Comparison of ENCODE assay signal across 8 cellular contexts in the genomic region with DNA sequence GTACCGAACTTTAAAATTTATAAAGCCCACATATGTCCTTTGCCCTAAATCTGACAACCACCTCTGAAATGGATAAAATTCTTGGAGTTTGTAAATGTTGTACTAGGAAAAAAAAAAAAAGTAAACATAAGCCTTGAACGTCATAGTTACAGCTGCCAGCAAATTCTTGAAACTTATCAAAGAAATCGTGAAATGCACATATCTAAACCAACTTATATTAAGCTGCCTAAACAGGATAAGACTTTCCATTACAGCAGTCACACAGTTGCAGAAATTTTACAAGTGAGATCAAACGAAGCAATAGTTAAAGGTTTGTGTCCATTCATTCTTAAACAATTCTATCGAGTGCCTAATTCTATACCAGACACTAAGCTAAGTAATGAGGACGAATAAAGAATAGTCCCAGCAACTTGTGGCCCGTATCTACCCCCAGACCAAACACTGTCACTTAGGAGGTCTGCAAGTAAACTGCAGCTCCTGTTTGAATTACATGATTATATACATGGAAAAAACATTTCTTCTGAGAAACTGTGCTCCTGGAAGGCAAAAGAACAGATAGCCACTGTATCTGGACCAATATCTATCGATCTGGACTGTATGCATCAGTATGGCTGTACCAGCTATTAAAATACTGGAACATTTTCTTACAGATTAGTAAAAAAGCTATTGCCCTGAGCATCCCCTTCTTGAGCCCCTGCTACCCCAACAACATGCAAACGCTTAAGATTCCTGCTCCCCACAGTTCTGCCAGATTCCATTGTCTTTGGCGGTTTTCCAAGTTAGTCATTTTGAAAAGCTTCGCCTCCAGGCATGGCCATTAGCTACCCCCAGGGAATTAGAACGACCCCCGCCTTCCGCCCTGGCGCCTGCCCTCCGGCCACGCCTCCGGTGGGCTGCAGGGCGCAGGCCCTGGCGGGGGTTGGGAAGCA. TPM values are rescaled to one million over a fixed set of nuclear protein-coding genes. Genes with fewer than 3 reads are reported as not detected.
A peak's percentile ranks its signal among the peaks of the same experiment; 100 is the strongest.
DNase-seq lines count a peak whose midpoint lies in the region; ATAC-seq and TF ChIP-seq lines count a peak whose summit lies in the region.

No MANE protein-coding gene starts in this region.

- peak overlapping the region; percentile 1 for H3K9ac ChIP-seq in SK-N-MC (ENCODE audit: insufficient read length)
- H3K9ac ChIP-seq in trophoblast cell (ENCODE audit: low read length) = no peak overlapping the region

- no peak overlapping the region for H2BK120ac ChIP-seq in trophoblast cell (ENCODE audit: insufficient read depth, low read length, poor library complexity)

- no CpG with 5 or more reads among the region's 20 CpGs for WGBS in trophoblast cell (ENCODE audit: extremely low coverage, insufficient coverage, insufficient read length)

- peaks cover 10% of the 10 kb centered on the region for H3K36me3 Mint-ChIP-seq in HFFc6 (ENCODE audit: low read depth)

- H4K12ac ChIP-seq in trophoblast cell (ENCODE audit: low read depth, low read length) = no peak overlapping the region

- H4K8ac ChIP-seq in trophoblast cell (ENCODE audit: low read depth, low read length) = no peak overlapping the region

- H3K9me3 ChIP-seq in SK-N-MC (ENCODE audit: low read depth, low read length) (no peaks in the 10 kb centered on the region), trophoblast cell (ENCODE audit: insufficient read depth, low read depth, low read length) (peaks cover 1% of the 10 kb centered on the region)

- H3K4me3 ChIP-seq in SK-N-MC (peak overlapping the region; percentile 31), fibroblast of the aortic adventitia (ENCODE audit: low read depth, low read length) (peak overlapping the region; percentile 32), trophoblast cell (ENCODE audit: low read depth, low read length) (no peak overlapping the region)

- H2AK5ac ChIP-seq in trophoblast cell (ENCODE audit: low read length) = no peak overlapping the region

- H4K91ac ChIP-seq in trophoblast cell (ENCODE audit: low read depth, low read length) = no peak overlapping the region

- no peak overlapping the region for H2AFZ ChIP-seq in trophoblast cell (ENCODE audit: insufficient read depth, low read length, poor library complexity)

- H3K27ac ChIP-seq in SK-N-MC = peak overlapping the region; percentile 96
- no peak overlapping the region for H3K27ac ChIP-seq in trophoblast cell (ENCODE audit: low read depth, low read length)

- H3K79me1 ChIP-seq in trophoblast cell (ENCODE audit: low read length) = peaks cover 5% of the 10 kb centered on the region

- H3K14ac ChIP-seq in trophoblast cell (ENCODE audit: low read length) = no peak overlapping the region

- peak; percentile 79 for DNase-seq in HFFc6
- DNase-seq in SK-N-MC (ENCODE audit: low read depth, low spot score) = no peak
- DNase-seq in fibroblast of the aortic adventitia (ENCODE audit: low read depth) = peak; percentile 93
- DNase-seq in trophoblast cell = peak; percentile 32 to 86
- no peak for DNase-seq in globus pallidus (ENCODE audit: low spot score)

- no peak overlapping the region for H3K4ac ChIP-seq in trophoblast cell (ENCODE audit: low read depth, low read length)

- ATAC-seq in HG02885 (IDR thresholded peaks at IDR 0.05; ENCODE audit: poor library complexity, unreplicated experiment) = no peak
- ATAC-seq in GM18909 (IDR thresholded peaks at IDR 0.05; ENCODE audit: poor library complexity, unreplicated experiment) = no peak
- ATAC-seq in GM19324 (IDR thresholded peaks at IDR 0.05; ENCODE audit: low FRiP score, unreplicated experiment) = no peak

- H3K79me2 ChIP-seq in trophoblast cell (ENCODE audit: control insufficient read depth, insufficient read depth, low read length, poor library complexity) = peaks cover 3% of the 10 kb centered on the region

- H3K4me2 ChIP-seq in trophoblast cell (ENCODE audit: low read length) = no peak overlapping the region

- H3K4me1 Mint-ChIP-seq in HFFc6 (ENCODE audit: low read depth) = peaks cover 20% of the 10 kb centered on the region

- peak overlapping the region; percentile 84 for H3K4me3 Mint-ChIP-seq in HFFc6

- no peak overlapping the region for H2BK12ac ChIP-seq in trophoblast cell (ENCODE audit: low read length)

- no peaks in the 10 kb centered on the region for H3K4me1 ChIP-seq in trophoblast cell (ENCODE audit: control insufficient read depth in 1 of 2, insufficient read depth in 2 of 2, low read length in 2 of 2)

- H3K27ac Mint-ChIP-seq in HFFc6 = peak overlapping the region; percentile 84

- H3K9me3 Mint-ChIP-seq in HFFc6 = no peaks in the 10 kb centered on the region

- no peak overlapping the region for H3K23ac ChIP-seq in trophoblast cell (ENCODE audit: low read length)

- no peaks in the 10 kb centered on the region for H3K36me3 ChIP-seq in SK-N-MC (ENCODE audit: insufficient read depth, low read length)
- H3K36me3 ChIP-seq in trophoblast cell (ENCODE audit: control insufficient read depth in 1 of 2, insufficient read depth in 2 of 2, low read length in 2 of 2) = no peaks in the 10 kb centered on the region

- H3K27me3 Mint-ChIP-seq in HFFc6 (ENCODE audit: insufficient read depth) = no peaks in the 10 kb centered on the region; the same call in none of the 2 replicates

- H3K27me3 ChIP-seq in trophoblast cell (ENCODE audit: insufficient read depth, low read length) = no peaks in the 10 kb centered on the region

- H2BK5ac ChIP-seq in trophoblast cell (ENCODE audit: low read depth, low read length, poor library complexity) = no peak overlapping the region

- TF ChIP-seq CTCF in HFFc6 (IDR thresholded peaks at IDR 0.05) (no peak), fibroblast of the aortic adventitia (IDR thresholded peaks at IDR 0.05; ENCODE audit: insufficient read depth, low read length) (no peak)

- no peak overlapping the region for H3K18ac ChIP-seq in trophoblast cell (ENCODE audit: low read length)

RNA-seq across cellular contexts. Expression of a gene that starts 3.4 kb away (rescaled TPM):
- 10 to 100 TPM; 47.2 to 56.6 (median 54.7) TPM for total RNA-seq in HFFc6 (2021; fragmentation: NEBNext Ultra II Directional; extraction: Animal tissue kit (Norgen Biotek cat#: 25700))
- total RNA-seq in fibroblast of the aortic adventitia (ENCODE audit: low replicate concordance) = 23.5 and 70.3 TPM in 2 replicates
- 20.4 and 21.3 TPM in 2 replicates for polyA plus RNA-seq in trophoblast cell (2013)

Comparison
In these comparisons a context has a peak if more than half of its experiments do, and no peak if none do; other contexts are left out.
1. DNase-seq: peak in HFFc6 (single experiment), fibroblast of the aortic adventitia (single experiment) and trophoblast cell (2 of 2); none in SK-N-MC (single experiment) and globus pallidus (single experiment).